Comparison of ENCODE assay signal across 2 cellular contexts in the genomic region with DNA sequence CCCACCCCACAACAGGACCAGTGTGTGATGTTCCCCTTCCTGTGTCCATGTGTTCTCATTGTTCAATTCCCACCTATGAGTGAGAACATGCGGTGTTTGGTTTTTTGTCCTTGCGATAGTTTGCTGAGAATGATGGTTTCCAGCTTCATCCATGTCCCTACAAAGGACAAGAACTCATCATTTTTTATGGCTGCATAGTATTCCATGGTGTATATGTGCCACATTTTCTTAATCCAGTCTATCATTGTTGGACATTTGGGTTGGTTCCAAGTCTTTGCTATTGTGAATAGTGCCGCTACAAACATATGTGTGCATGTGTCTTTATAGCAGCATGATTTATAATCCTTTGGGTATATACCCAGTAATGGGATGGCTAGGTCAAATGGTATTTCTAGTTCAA. TPM values are rescaled to one million over a fixed set of nuclear protein-coding genes. Genes with fewer than 3 reads are reported as not detected.
DNase-seq lines count a peak whose midpoint lies in the region; ATAC-seq, FAIRE-seq and TF ChIP-seq lines count a peak whose summit lies in the region.
"Not testable (repeated sequence)": the region's sequence is repeated elsewhere in the genome, so short reads cannot be mapped to it uniquely, and the experiment has no call there.

No MANE protein-coding gene starts in this region.

- FAIRE-seq in K562 (lab: Jason Lieb, UNC) = not testable (repeated sequence)

- not testable (repeated sequence) for H3K27me3 ChIP-seq in K562 (ENCODE audit: control insufficient read depth in 2 of 2, insufficient read depth in 2 of 2, low read length in 2 of 2)

- H4K20me1 ChIP-seq in K562 (replicated peaks; ENCODE audit: control insufficient read depth, insufficient read depth, low read length) = not testable (repeated sequence)

- not testable (repeated sequence) for H3K4me2 ChIP-seq in K562 (ENCODE audit: insufficient read depth, low read length)

- TF ChIP-seq CTCF in HEK293 (tag by site-specific recombination; IDR thresholded peaks at IDR 0.05); K562 (IDR thresholded peaks at IDR 0.05 in 2 of 3, conservative IDR thresholded peaks at IDR 0.05 in 1 of 3; ENCODE audit: insufficient read depth in 2 of 3, low read depth in 1 of 3, low read length in 3 of 3): not testable (repeated sequence)

- H3K27ac ChIP-seq in HEK293 (ENCODE audit: extremely low read depth, low read depth, low read length); K562 (ENCODE audit: extremely low read depth, low read depth, low read length): not testable (repeated sequence)

- WGBS in K562 (ENCODE audit: insufficient coverage, low coverage, missing lambda C conversion rate) = 75% methylated on average over 1 of the region's 3 CpGs

- TF ChIP-seq POLR2A in K562 (conservative IDR thresholded peaks at IDR 0.05) = not testable (repeated sequence)

- H3K9me3 ChIP-seq in HEK293 (ENCODE audit: control insufficient read depth, insufficient read depth, low read depth, low read length); K562 (replicated peaks; ENCODE audit: control insufficient read depth, insufficient read depth, low read depth, low read length): not testable (repeated sequence)

- not testable (repeated sequence) for H2AFZ ChIP-seq in K562 (ENCODE audit: low read depth, low read length)

- TF ChIP-seq RAD21 in K562 (CRISPR knock-in tag; conservative IDR thresholded peaks at IDR 0.05 in 1 of 2, IDR thresholded peaks at IDR 0.05 in 1 of 2) = not testable (repeated sequence)

- BruUV-seq in K562 (replicated peaks; lab: Mats Ljungman, UMichigan) = not testable (repeated sequence)

- H3K79me2 ChIP-seq in K562 (ENCODE audit: control insufficient read depth, insufficient read depth, low read length) = not testable (repeated sequence)

- ATAC-seq in K562 = not testable (repeated sequence)

- POLR2A ChIA-PET in HEK293 (lab: Yijun Ruan, JAX) = not testable (repeated sequence)
- POLR2A ChIA-PET in K562 (lab: Yijun Ruan, JAX) = interaction anchor here (1.4 kb wide), 1 partner anchor 14 kb away, joined by 6 read pairs; no protein-coding TSS in a partner anchor

- H3K36me3 ChIP-seq in HEK293 (ENCODE audit: control insufficient read depth in 2 of 2, insufficient read depth in 1 of 2, low read length in 2 of 2) (peaks cover 22 to 25% of the 10 kb centered on the region in 2 experiments; a peak in 2 of 3 replicates), K562 (ENCODE audit: control insufficient read depth, insufficient read depth, low read length) (peaks cover 55% of the 10 kb centered on the region)

- H3K9ac ChIP-seq in K562 (ENCODE audit: insufficient read depth in 1 of 2, low read depth in 2 of 2, low read length in 2 of 2) = not testable (repeated sequence)

- intact Hi-C loops in K562 (cut with micrococcal nuclease) = not testable (repeated sequence)

- TF ChIP-seq EP300 in K562 (IDR thresholded peaks at IDR 0.05; ENCODE audit: low read length) = not testable (repeated sequence)

- H3K4me3 ChIP-seq in HEK293 (ENCODE audit: low read depth, low read length); K562: not testable (repeated sequence)

- in situ Hi-C loops in K562 (cut with MboI) = not testable (repeated sequence)

- H3K9me1 ChIP-seq in K562 (ENCODE audit: control insufficient read depth, insufficient read depth, low read length) = not testable (repeated sequence)

- DNase-seq in K562 (ENCODE audit: extremely low read depth in 1 of 4, low spot score in 3 of 4) = not testable (repeated sequence)

- H3K4me1 ChIP-seq in HEK293 (ENCODE audit: control insufficient read depth, insufficient read depth, low read length); K562 (replicated peaks in 1 of 2; ENCODE audit: control insufficient read depth in 2 of 2, insufficient read depth in 2 of 2, low read length in 2 of 2): not testable (repeated sequence)

- CTCF ChIA-PET in HEK293 (lab: Yijun Ruan, JAX); K562 (lab: Yijun Ruan, JAX; ENCODE audit: low intra/inter-chr PET ratio): not testable (repeated sequence)

TF ChIP-seq in HEK293, 187 proteins besides CTCF, POLR2A, EP300 and RAD21:
- TF ChIP-seq ZNF580 (tag by site-specific recombination; IDR thresholded peaks at IDR 0.05) (0 out of 2 replicates have a peak, but pooled peaks have one; percentile 26), ZNF146 (tag by site-specific recombination; IDR thresholded peaks at IDR 0.05) (peak; percentile 91)

TF ChIP-seq in K562, 482 proteins besides CTCF, POLR2A, EP300 and RAD21:
- peak; percentile 29 for TF ChIP-seq ZNF146 (CRISPR knock-in tag; IDR thresholded peaks at IDR 0.05; ENCODE audit: unreplicated experiment)

RNA-seq across cellular contexts. Expression of gene MRPS30, which starts 15.9 kb away (rescaled TPM):
- 41.2 and 92.2 TPM in 2 replicates for total RNA-seq in K562 (2011; cell fraction: chromatin; rRNA removed; ENCODE audit: low replicate concordance)
- 59.2 and 71.8 TPM in 2 replicates for total RNA-seq in K562 (2011; cell fraction: nucleolus; rRNA removed)
- 70.7 and 99.9 TPM in 2 replicates for total RNA-seq in K562 (2011; cell fraction: nucleoplasm; rRNA removed)
- 145 and 181 TPM in 2 replicates for total RNA-seq in K562 (2014; rRNA removed)
- total RNA-seq in K562 (2014; rRNA removed; fragmentation: Illumina TruSeq; extraction: Trizol) = 138 and 163 TPM in 2 replicates
- total RNA-seq in K562 (2015; rRNA removed; fragmentation: Illumina TruSeq; extraction: Trizol) = 113 and 114 TPM in 2 replicates
- 114 and 120 TPM in 2 replicates for total RNA-seq in K562 (2021)
- polyA plus RNA-seq in K562 (2011; rRNA removed) = 89.4 and 129 TPM in 2 replicates
- polyA plus RNA-seq in K562 (2011; cell fraction: cytosol; rRNA removed) = 73.5 and 141 TPM in 2 replicates
- polyA plus RNA-seq in K562 (2011; cell fraction: nucleus; rRNA removed) = 51.2 and 51.3 TPM in 2 replicates
- polyA plus RNA-seq in K562 (2012) = 76.4 and 82.7 TPM in 2 replicates
- polyA plus RNA-seq in K562 (2014; fragmentation: Illumina TruSeq; extraction: Trizol) = 133 and 134 TPM in 2 replicates
- polyA plus RNA-seq in K562 (2014; fragmentation: Nextera tagmentation; extraction: Ambion mirVana) = 10 to 100 TPM; 24.3 to 33.4 TPM
- polyA plus RNA-seq in K562 (2014; rRNA removed) = 110 and 115 TPM in 2 replicates
- 149 and 165 TPM in 2 replicates for polyA minus RNA-seq in K562 (2011; rRNA and poly(A)+ RNA removed)
- 86.6 and 87.7 TPM in 2 replicates for polyA minus RNA-seq in K562 (2011; cell fraction: cytosol; rRNA and poly(A)+ RNA removed)
- polyA minus RNA-seq in K562 (2011; cell fraction: nucleus; rRNA and poly(A)+ RNA removed) = 140 and 213 TPM in 2 replicates
